ENCODE assay signal across 25 cellular contexts in the genomic region with DNA sequence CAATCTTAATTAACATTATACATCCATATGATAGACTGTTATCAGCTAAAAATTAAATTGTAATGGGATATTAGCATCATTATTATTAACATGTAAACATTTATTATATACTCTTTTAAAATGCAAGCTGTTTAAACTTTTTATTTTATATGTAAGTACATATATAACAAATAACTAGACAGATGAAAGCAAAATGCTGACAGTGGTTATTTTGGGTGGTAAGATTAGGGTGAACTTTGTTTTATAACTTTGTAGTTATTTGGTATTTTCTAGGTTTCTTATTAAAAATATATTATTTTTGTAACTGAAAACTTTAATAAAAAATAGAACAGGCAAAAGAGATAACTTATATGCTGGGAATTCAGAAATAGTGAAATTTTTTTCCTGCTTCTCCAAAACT.
"Had no signal": no experiment of that assay in that cellular context is flagged by ENCODE, and none has a peak within 500 bp of the region (broad histone marks: within the 10 kb centered on the region; RNA-seq: fewer than 3 reads in every experiment).

No MANE protein-coding gene starts in this region.

- H3K9me3 ChIP-seq: colonic mucosa, esophagus squamous epithelium, mucosa of descending colon, suprapubic skin, transverse colon, upper lobe of right lung, uterus had no signal

- DNase-seq: colonic mucosa; effector CD8-positive, alpha-beta T cell; erythroblast; esophagus squamous epithelium; foreskin melanocyte; head of caudate nucleus; left cardiac atrium; left lung; mesenchymal stem cell; mucosa of descending colon; naive B cell; stimulated activated CD4-positive, alpha-beta T cell treated with anti-CD3 and anti-CD28 coated beads, Interleukin-12 subunit alpha, Interleukin-12 subunit beta, amount 100 ng/mL, for 4 hours; stimulated activated CD4-positive, alpha-beta T cell treated with anti-CD3 and anti-CD28 coated beads, Interleukin-1b, Interleukin-23, amount 100 ng/mL, for 48 hours; stimulated activated CD4-positive, alpha-beta T cell treated with anti-CD3 and anti-CD28 coated beads, Interleukin-4, amount 100 ng/mL, for 1 hour; stimulated activated CD8-positive, alpha-beta memory T cell treated with anti-CD3 and anti-CD28 coated beads, Interleukin-4, amount 100 ng/mL, for 48 hours; stimulated activated naive CD4-positive, alpha-beta T cell; stimulated activated naive CD8-positive, alpha-beta T cell treated with anti-CD3 and anti-CD28 coated beads, Interleukin-15, amount 100 ng/mL, for 72 hours; transverse colon; upper lobe of right lung; uterus had no signal

- H2AFZ ChIP-seq: parathyroid adenoma had no signal

- H3K9ac ChIP-seq: parathyroid adenoma had no signal

- H3K4me1 ChIP-seq: colonic mucosa, esophagus squamous epithelium, left lung, parathyroid adenoma, suprapubic skin, transverse colon, upper lobe of right lung, uterus had no signal

- H3K4me2 ChIP-seq: smooth muscle cell had no signal

- H3K36me3 ChIP-seq: colonic mucosa, esophagus squamous epithelium, left lung, suprapubic skin, transverse colon, upper lobe of right lung, uterus had no signal

- H3K27ac ChIP-seq: colonic mucosa, esophagus squamous epithelium, left lung, parathyroid adenoma, suprapubic skin, transverse colon, upper lobe of right lung, uterus had no signal

- H3K79me2 ChIP-seq: parathyroid adenoma had no signal

- H3K4me3 ChIP-seq: colonic mucosa, esophagus squamous epithelium, left lung, mucosa of descending colon, smooth muscle cell, suprapubic skin, transverse colon, upper lobe of right lung, uterus had no signal

- H3K27me3 ChIP-seq: colonic mucosa, esophagus squamous epithelium, left lung, suprapubic skin, transverse colon, upper lobe of right lung, uterus had no signal

- ATAC-seq: left cardiac atrium; left lung; mucosa of descending colon; natural killer cell treated with Interleukin-12 subunit alpha and Interleukin-12 subunit beta and Interleukin-15 and Interleukin-18, amount 100 ng/mL, for 72 hours; sciatic nerve; stimulated activated naive CD8-positive, alpha-beta T cell treated with anti-CD3 and anti-CD28 coated beads, Interleukin-15, amount 100 ng/mL, for 72 hours; upper lobe of right lung had no signal
